In the genomic region with DNA sequence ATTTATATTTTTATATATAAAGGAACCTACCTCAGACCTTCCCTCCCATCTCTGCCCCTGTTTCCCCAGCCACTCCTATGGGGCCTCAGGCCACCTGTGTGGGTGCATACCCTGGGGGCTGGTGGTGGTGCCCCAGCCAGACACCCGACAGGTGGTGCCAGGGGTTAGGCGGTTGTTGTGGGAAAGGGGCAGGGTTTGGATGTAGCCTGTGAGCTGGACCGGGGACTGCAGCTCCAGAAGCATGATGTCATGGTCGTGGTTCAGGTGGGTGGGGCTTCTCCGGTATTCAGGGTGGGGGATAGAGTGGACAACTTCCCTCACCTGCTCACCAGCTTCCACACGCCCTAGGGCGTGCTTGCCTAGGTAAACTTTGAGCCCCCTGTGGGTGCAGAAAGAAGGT, we compare ENCODE assay signal across 24 cellular contexts. TPM values are rescaled to one million over a fixed set of nuclear protein-coding genes. Genes with fewer than 3 reads are reported as not detected.
"Had no signal": no experiment of that assay in that cellular context is flagged by ENCODE, and none has a peak within 500 bp of the region (broad histone marks: within the 10 kb centered on the region; RNA-seq: fewer than 3 reads in every experiment).

No MANE protein-coding gene starts in this region.

- H3K27me3 ChIP-seq: SJSA1 had no signal

- H3K36me3 ChIP-seq: MG63, SJSA1 had no signal

- DNase-seq: IMR-90, Karpas-422, KG1, MG63, NCI-H1092, NCI-H1105 treated with DMSO at 0.1 percent for 48 hours, NCI-H1417 treated with DMSO at 0.1 percent for 48 hours, NCI-H146, NCI-H1694 treated with DMSO at 0.1 percent for 48 hours, NCI-H1930, NCI-H2081, NCI-H2171, NCI-H226, NCI-H446, NCI-H510A, NCI-H524 treated with DMSO at 0.1 percent for 48 hours, NCI-H69, NCI-H774, Right ventricle myocardium superior, RPMI8226, SIG-M5 had no signal

- H3K9me3 ChIP-seq: MG63, SJSA1 had no signal

- H3K4me1 ChIP-seq: SJSA1 had no signal

- H3K27ac ChIP-seq: SJSA1, SK-N-MC had no signal

- H3K4me3 ChIP-seq: MG63, SJSA1, SK-N-MC had no signal

RNA-seq across cellular contexts. Expression of a gene that starts 5.2 kb away (rescaled TPM):
- total RNA-seq: HT-29, IMR-90, Right ventricle myocardium superior, SJSA1 had no signal
- polyA plus RNA-seq: IMR-90 had no signal

RNA-seq across cellular contexts. Expression of a gene that starts 23.0 kb away (rescaled TPM):
- total RNA-seq: HT-29, IMR-90, SJSA1 had no signal
- polyA plus RNA-seq: IMR-90 had no signal

RNA-seq across cellular contexts. Expression of a gene that starts 24.9 kb away (rescaled TPM):
- total RNA-seq: IMR-90, Right ventricle myocardium superior, SJSA1 had no signal
- polyA plus RNA-seq: IMR-90 had no signal

RNA-seq across cellular contexts. Expression of a gene that starts 33.3 kb away (rescaled TPM):
- total RNA-seq: IMR-90, Right ventricle myocardium superior, SJSA1 had no signal
- polyA plus RNA-seq: IMR-90 had no signal

RNA-seq across cellular contexts. Expression of a gene that starts 40.2 kb away (rescaled TPM):
- total RNA-seq: IMR-90, Right ventricle myocardium superior, SJSA1 had no signal
- polyA plus RNA-seq: IMR-90 had no signal
